Comparison of ENCODE assay signal across 1 cellular context in genomic region chr6:42745638-42746451, GRCh38.
TF ChIP-seq lines count a peak whose summit lies in the region.

Gene TBCC, minus strand, starts transcription at chr6:42746103. Its CDS starts 30 bp downstream, at chr6:42746073.

TF ChIP-seq in HepG2, 621 proteins besides CTCF, POLR2A, EP300 and RAD21 (continued from another document):
- TF ChIP-seq GTF2F1 (IDR thresholded peaks at IDR 0.05; ENCODE audit: low read length) (peak; percentile 83; the same call in 1 of the 2 replicates), REXO4 (CRISPR knock-in tag; IDR thresholded peaks at IDR 0.05; ENCODE audit: borderline replicate concordance) (no peak; the same call in 1 of the 2 replicates), PAWR (CRISPR knock-in tag; IDR thresholded peaks at IDR 0.05; ENCODE audit: borderline replicate concordance) (peak; percentile 83; the same call in 1 of the 2 replicates), ZSCAN25 (CRISPR knock-in tag; IDR thresholded peaks at IDR 0.05) (0 out of 2 replicates have a peak, but pooled peaks have one; percentile 29), ATF2 (CRISPR knock-in tag; IDR thresholded peaks at IDR 0.05) (peak; percentile 84; the same call in 1 of the 2 replicates), ZNF788 (CRISPR knock-in tag; IDR thresholded peaks at IDR 0.05; ENCODE audit: borderline replicate concordance) (no peak; the same call in 1 of the 2 replicates), TEAD3 (CRISPR knock-in tag; optimal IDR thresholded peaks at IDR 0.05; ENCODE audit: borderline replicate concordance) (peak; percentile 65), ZNF672 (CRISPR knock-in tag; IDR thresholded peaks at IDR 0.05) (no peak), ZNF747 (CRISPR knock-in tag; IDR thresholded peaks at IDR 0.05; ENCODE audit: borderline replicate concordance) (no peak), PHF20 (CRISPR knock-in tag; IDR thresholded peaks at IDR 0.05) (peak; percentile 81), YY1 (IDR thresholded peaks at IDR 0.05; ENCODE audit: insufficient read depth, insufficient replicate concordance, low read depth, low read length) (peak; percentile 96), ZSCAN29 (CRISPR knock-in tag; conservative IDR thresholded peaks at IDR 0.05) (no peak), ZNF282 (IDR thresholded peaks at IDR 0.05; ENCODE audit: partially characterized antibody) (no peak), STAG1 (CRISPR knock-in tag; IDR thresholded peaks at IDR 0.05) (no peak), XBP1 (CRISPR knock-in tag; IDR thresholded peaks at IDR 0.05) (peak; percentile 74), ZNF432 (CRISPR knock-in tag; IDR thresholded peaks at IDR 0.05; ENCODE audit: borderline replicate concordance) (no peak), ZFP36 (IDR thresholded peaks at IDR 0.05; ENCODE audit: borderline replicate concordance, low read depth, low read length, partially characterized antibody) (no peak), ZNF329 (CRISPR knock-in tag; IDR thresholded peaks at IDR 0.05; ENCODE audit: low read depth) (no peak), HHEX (CRISPR knock-in tag; IDR thresholded peaks at IDR 0.05) (0 out of 2 replicates have a peak, but pooled peaks have one; percentile 11), ZNF770 (CRISPR knock-in tag; IDR thresholded peaks at IDR 0.05) (peak; percentile 43; the same call in 1 of the 2 replicates), SNRNP70 (IDR thresholded peaks at IDR 0.05; ENCODE audit: low read depth, low read length) (no peak), SPEN (CRISPR knock-in tag; IDR thresholded peaks at IDR 0.05; ENCODE audit: low read depth) (no peak; the same call in 1 of the 2 replicates), ZNF34 (CRISPR knock-in tag; IDR thresholded peaks at IDR 0.05; ENCODE audit: borderline replicate concordance) (no peak), TAF1 (CRISPR knock-in tag; IDR thresholded peaks at IDR 0.05) (peak; percentile 99), SMYD3 (CRISPR knock-in tag; IDR thresholded peaks at IDR 0.05) (peak; percentile 88), HNRNPUL1 (IDR thresholded peaks at IDR 0.05; ENCODE audit: low read depth, low read length) (no peak), ZNF83 (CRISPR knock-in tag; IDR thresholded peaks at IDR 0.05; ENCODE audit: borderline replicate concordance) (no peak), SIX4 (CRISPR knock-in tag; IDR thresholded peaks at IDR 0.05) (peak; percentile 55; the same call in 1 of the 2 replicates), HOXA5 (CRISPR knock-in tag; IDR thresholded peaks at IDR 0.05) (peak; percentile 24; the same call in 1 of the 2 replicates), ZNF629 (CRISPR knock-in tag; conservative IDR thresholded peaks at IDR 0.05) (no peak; the same call in 1 of the 2 replicates), ZSCAN22 (CRISPR knock-in tag; IDR thresholded peaks at IDR 0.05) (no peak), JDP2 (CRISPR knock-in tag; IDR thresholded peaks at IDR 0.05; ENCODE audit: borderline replicate concordance) (no peak), ZSCAN12 (CRISPR knock-in tag; IDR thresholded peaks at IDR 0.05) (0 out of 2 replicates have a peak, but pooled peaks have one; percentile 77), CBX5 (CRISPR knock-in tag; IDR thresholded peaks at IDR 0.05; ENCODE audit: borderline replicate concordance) (no peak), ZNF407 (CRISPR knock-in tag; IDR thresholded peaks at IDR 0.05; ENCODE audit: not compliant biosample characterization) (peak; percentile 87), ATF7 (IDR thresholded peaks at IDR 0.05) (peak; percentile 32), ATF7 (CRISPR knock-in tag; IDR thresholded peaks at IDR 0.05) (peak; percentile 64; the same call in 1 of the 2 replicates), ZNF670 (CRISPR knock-in tag; IDR thresholded peaks at IDR 0.05; ENCODE audit: borderline replicate concordance) (no peak), ZNF614 (CRISPR knock-in tag; IDR thresholded peaks at IDR 0.05; ENCODE audit: borderline replicate concordance) (peak; percentile 76), FOXA1 (IDR thresholded peaks at IDR 0.05) (no peak), FOXA1 (CRISPR knock-in tag; IDR thresholded peaks at IDR 0.05) (peak; percentile 40; the same call in 1 of the 2 replicates), ZNF792 (CRISPR knock-in tag; IDR thresholded peaks at IDR 0.05) (peak; percentile 87; the same call in 1 of the 2 replicates), ZNF563 (CRISPR knock-in tag; IDR thresholded peaks at IDR 0.05) (no peak; the same call in 1 of the 2 replicates), MEIS1 (CRISPR knock-in tag; IDR thresholded peaks at IDR 0.05; ENCODE audit: borderline replicate concordance) (peak; percentile 63; the same call in 1 of the 2 replicates)
- TF ChIP-seq, protein P1, sequence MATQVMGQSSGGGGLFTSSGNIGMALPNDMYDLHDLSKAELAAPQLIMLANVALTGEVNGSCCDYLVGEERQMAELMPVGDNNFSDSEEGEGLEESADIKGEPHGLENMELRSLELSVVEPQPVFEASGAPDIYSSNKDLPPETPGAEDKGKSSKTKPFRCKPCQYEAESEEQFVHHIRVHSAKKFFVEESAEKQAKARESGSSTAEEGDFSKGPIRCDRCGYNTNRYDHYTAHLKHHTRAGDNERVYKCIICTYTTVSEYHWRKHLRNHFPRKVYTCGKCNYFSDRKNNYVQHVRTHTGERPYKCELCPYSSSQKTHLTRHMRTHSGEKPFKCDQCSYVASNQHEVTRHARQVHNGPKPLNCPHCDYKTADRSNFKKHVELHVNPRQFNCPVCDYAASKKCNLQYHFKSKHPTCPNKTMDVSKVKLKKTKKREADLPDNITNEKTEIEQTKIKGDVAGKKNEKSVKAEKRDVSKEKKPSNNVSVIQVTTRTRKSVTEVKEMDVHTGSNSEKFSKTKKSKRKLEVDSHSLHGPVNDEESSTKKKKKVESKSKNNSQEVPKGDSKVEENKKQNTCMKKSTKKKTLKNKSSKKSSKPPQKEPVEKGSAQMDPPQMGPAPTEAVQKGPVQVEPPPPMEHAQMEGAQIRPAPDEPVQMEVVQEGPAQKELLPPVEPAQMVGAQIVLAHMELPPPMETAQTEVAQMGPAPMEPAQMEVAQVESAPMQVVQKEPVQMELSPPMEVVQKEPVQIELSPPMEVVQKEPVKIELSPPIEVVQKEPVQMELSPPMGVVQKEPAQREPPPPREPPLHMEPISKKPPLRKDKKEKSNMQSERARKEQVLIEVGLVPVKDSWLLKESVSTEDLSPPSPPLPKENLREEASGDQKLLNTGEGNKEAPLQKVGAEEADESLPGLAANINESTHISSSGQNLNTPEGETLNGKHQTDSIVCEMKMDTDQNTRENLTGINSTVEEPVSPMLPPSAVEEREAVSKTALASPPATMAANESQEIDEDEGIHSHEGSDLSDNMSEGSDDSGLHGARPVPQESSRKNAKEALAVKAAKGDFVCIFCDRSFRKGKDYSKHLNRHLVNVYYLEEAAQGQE (IDR thresholded peaks at IDR 0.05; ENCODE audit: borderline replicate concordance in 1 of 2, low read depth in 1 of 2, low read length in 2 of 2) = peak in 1 of 2 experiments; percentile 82; a peak in 2 of 4 replicates
